ENCODE assay signal across 1 cellular context in the genomic region with DNA sequence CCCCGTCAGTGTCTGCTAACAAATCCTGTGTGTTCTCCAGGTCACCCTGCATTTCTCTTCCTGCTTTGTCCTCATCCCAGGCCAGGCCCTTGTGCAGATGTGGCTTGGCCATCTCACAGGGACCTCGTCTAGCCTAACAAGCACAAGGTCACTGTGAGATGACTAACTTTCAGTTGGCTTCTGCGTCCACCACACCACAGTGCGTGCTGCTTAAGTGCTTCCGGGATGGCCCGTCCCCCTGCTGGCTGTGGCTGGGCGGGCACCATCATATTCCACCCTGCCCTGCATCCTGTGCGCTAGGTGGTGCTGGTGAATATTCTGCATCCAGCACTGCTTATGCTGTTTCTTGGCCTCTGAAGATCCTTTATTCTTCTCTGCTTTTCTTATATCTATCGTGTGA.
TF ChIP-seq lines count a peak whose summit lies in the region.

No MANE protein-coding gene starts in this region.

TF ChIP-seq in GM23338, 12 proteins besides CTCF, POLR2A, EP300 and RAD21 (continued from another document):
- TF ChIP-seq, protein P1, sequence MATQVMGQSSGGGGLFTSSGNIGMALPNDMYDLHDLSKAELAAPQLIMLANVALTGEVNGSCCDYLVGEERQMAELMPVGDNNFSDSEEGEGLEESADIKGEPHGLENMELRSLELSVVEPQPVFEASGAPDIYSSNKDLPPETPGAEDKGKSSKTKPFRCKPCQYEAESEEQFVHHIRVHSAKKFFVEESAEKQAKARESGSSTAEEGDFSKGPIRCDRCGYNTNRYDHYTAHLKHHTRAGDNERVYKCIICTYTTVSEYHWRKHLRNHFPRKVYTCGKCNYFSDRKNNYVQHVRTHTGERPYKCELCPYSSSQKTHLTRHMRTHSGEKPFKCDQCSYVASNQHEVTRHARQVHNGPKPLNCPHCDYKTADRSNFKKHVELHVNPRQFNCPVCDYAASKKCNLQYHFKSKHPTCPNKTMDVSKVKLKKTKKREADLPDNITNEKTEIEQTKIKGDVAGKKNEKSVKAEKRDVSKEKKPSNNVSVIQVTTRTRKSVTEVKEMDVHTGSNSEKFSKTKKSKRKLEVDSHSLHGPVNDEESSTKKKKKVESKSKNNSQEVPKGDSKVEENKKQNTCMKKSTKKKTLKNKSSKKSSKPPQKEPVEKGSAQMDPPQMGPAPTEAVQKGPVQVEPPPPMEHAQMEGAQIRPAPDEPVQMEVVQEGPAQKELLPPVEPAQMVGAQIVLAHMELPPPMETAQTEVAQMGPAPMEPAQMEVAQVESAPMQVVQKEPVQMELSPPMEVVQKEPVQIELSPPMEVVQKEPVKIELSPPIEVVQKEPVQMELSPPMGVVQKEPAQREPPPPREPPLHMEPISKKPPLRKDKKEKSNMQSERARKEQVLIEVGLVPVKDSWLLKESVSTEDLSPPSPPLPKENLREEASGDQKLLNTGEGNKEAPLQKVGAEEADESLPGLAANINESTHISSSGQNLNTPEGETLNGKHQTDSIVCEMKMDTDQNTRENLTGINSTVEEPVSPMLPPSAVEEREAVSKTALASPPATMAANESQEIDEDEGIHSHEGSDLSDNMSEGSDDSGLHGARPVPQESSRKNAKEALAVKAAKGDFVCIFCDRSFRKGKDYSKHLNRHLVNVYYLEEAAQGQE (IDR thresholded peaks at IDR 0.05; ENCODE audit: unreplicated experiment) = no peak
- no peak for TF ChIP-seq EZH2 (IDR thresholded peaks at IDR 0.05; ENCODE audit: low read depth, unreplicated experiment)
